Comparison of ENCODE assay signal across 9 cellular contexts in genomic region chr1:214418380-214418779, GRCh38.
DNase-seq lines count a peak whose midpoint lies in the region; ATAC-seq and TF ChIP-seq lines count a peak whose summit lies in the region.
"Had no signal": no experiment of that assay in that cellular context is flagged by ENCODE, and none has a peak within 500 bp of the region (broad histone marks: within the 10 kb centered on the region; RNA-seq: fewer than 3 reads in every experiment).

No MANE protein-coding gene starts in this region.

- peak overlapping the region; percentile 5; the same call in 1 of the 2 replicates for H3K4me3 ChIP-seq in GM12865 (ENCODE audit: low read depth, low read length)

- peaks cover 92% of the 10 kb centered on the region for H3K4me1 Mint-ChIP-seq in osteocyte (ENCODE audit: unreplicated experiment)

- DNase-seq in GM12865 (ENCODE audit: low read depth) = no peak
- DNase-seq in amniotic epithelial cell (ENCODE audit: low read depth) = peak; percentile 35
- no peak for DNase-seq in osteocyte (ENCODE audit: extremely low spot score, unreplicated experiment)
- no peak for DNase-seq in activated CD8-positive, alpha-beta memory T cell treated with anti-CD3 and anti-CD28 coated beads, Interleukin-2, amount 50 U/mL, for 4 hours
- DNase-seq: COR-L47 had no signal

- H3K4me3 Mint-ChIP-seq in osteocyte (ENCODE audit: unreplicated experiment) = peak overlapping the region; percentile 1

- ATAC-seq in HG03432 (IDR thresholded peaks at IDR 0.05; ENCODE audit: unreplicated experiment) (peak; percentile 33), HG02840 (IDR thresholded peaks at IDR 0.05; ENCODE audit: low FRiP score, unreplicated experiment) (no peak), HG03442 (IDR thresholded peaks at IDR 0.05; ENCODE audit: unreplicated experiment) (no peak), HG02763 (IDR thresholded peaks at IDR 0.05; ENCODE audit: unreplicated experiment) (no peak)

- TF ChIP-seq CTCF in GM12865 (IDR thresholded peaks at IDR 0.05; ENCODE audit: insufficient read depth, low read depth, low read length, missing control alignments) = no peak
- no peak for TF ChIP-seq CTCF in osteocyte (IDR thresholded peaks at IDR 0.05)

- no peaks in the 10 kb centered on the region for H3K27me3 Mint-ChIP-seq in osteocyte (ENCODE audit: unreplicated experiment)

- H3K36me3 Mint-ChIP-seq in osteocyte (ENCODE audit: unreplicated experiment) = peaks cover 3% of the 10 kb centered on the region

- H3K9me3 Mint-ChIP-seq in osteocyte (ENCODE audit: unreplicated experiment) = no peaks in the 10 kb centered on the region

- peak overlapping the region; percentile 93 for H3K27ac Mint-ChIP-seq in osteocyte (ENCODE audit: unreplicated experiment)
